1 cellular context compared by ENCODE assay signal in genomic region chr3:156149781-156150375, GRCh38.
TF ChIP-seq lines count a peak whose summit lies in the region.

No MANE protein-coding gene starts in this region.

TF ChIP-seq in GM23338, 12 proteins besides CTCF, POLR2A, EP300 and RAD21 (continued from another document):
- TF ChIP-seq REST (IDR thresholded peaks at IDR 0.05; ENCODE audit: unreplicated experiment) (no peak), ZNF331 (CRISPR knock-in tag; IDR thresholded peaks at IDR 0.05; ENCODE audit: low read depth) (no peak), STAT1 (IDR thresholded peaks at IDR 0.05; ENCODE audit: unreplicated experiment) (no peak), CREB1 (CRISPR knock-in tag; IDR thresholded peaks at IDR 0.05; ENCODE audit: low read depth) (no peak), POLR2AphosphoS5 (IDR thresholded peaks at IDR 0.05; ENCODE audit: low read depth) (no peak)
